In the genomic region with DNA sequence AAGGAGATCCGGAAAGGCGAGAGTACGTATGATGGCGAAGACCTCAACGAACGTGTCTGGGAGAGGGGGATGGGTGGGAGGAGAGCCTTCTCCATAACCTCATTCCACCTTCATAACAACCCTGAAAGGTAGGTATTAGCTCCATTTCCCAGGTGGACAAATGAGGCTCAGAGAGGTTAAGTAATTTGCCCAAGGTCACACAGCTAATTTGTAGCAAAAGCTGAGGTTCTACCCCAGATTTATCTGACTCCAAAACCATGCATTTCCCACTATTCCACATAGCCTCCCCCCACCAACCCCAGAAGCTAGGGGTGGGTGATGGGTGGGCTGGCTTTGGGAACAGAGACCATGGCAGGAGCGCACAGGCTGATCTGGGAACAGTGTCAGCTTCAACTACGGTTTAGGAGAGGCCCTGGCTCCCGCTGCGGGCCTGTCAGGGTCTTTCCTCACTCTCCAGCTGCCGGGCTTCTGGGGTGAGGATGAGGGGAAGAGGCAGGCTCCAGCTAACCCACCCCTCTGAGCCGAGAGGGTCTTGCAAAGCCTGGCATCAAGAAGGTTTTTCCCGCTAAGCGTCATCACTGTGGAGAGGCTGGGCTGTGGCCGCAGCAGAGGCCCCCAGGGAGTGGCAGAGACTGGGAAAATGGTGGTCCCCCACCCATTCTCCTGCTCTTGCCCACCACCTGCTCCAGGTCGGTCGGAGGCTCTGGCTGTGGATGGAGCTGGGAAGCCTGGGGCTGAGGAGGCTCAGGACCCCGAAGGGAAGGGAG, we compare ENCODE assay signal across 2 cellular contexts.
TF ChIP-seq lines count a peak whose summit lies in the region.

No MANE protein-coding gene starts in this region.

TF ChIP-seq in HepG2, 621 proteins besides CTCF, POLR2A, EP300 and RAD21:
- TF ChIP-seq, protein P1, sequence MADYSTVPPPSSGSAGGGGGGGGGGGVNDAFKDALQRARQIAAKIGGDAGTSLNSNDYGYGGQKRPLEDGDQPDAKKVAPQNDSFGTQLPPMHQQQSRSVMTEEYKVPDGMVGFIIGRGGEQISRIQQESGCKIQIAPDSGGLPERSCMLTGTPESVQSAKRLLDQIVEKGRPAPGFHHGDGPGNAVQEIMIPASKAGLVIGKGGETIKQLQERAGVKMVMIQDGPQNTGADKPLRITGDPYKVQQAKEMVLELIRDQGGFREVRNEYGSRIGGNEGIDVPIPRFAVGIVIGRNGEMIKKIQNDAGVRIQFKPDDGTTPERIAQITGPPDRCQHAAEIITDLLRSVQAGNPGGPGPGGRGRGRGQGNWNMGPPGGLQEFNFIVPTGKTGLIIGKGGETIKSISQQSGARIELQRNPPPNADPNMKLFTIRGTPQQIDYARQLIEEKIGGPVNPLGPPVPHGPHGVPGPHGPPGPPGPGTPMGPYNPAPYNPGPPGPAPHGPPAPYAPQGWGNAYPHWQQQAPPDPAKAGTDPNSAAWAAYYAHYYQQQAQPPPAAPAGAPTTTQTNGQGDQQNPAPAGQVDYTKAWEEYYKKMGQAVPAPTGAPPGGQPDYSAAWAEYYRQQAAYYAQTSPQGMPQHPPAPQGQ (CRISPR knock-in tag; IDR thresholded peaks at IDR 0.05; ENCODE audit: borderline replicate concordance) = no peak
- TF ChIP-seq ATF7-NPFF (CRISPR knock-in tag; IDR thresholded peaks at IDR 0.05; ENCODE audit: low read depth) (no peak), TEF (CRISPR knock-in tag; IDR thresholded peaks at IDR 0.05) (no peak), HCFC1 (IDR thresholded peaks at IDR 0.05; ENCODE audit: low read depth, low read length) (no peak), ZNF317 (CRISPR knock-in tag; IDR thresholded peaks at IDR 0.05) (no peak), ZNF607 (CRISPR knock-in tag; IDR thresholded peaks at IDR 0.05; ENCODE audit: borderline replicate concordance) (no peak), ZNF768 (CRISPR knock-in tag; IDR thresholded peaks at IDR 0.05) (peak; percentile 85; the same call in 1 of the 2 replicates), KLF11 (CRISPR knock-in tag; IDR thresholded peaks at IDR 0.05) (no peak)

TF ChIP-seq in K562, 482 proteins besides CTCF, POLR2A, EP300 and RAD21:
- TF ChIP-seq SMARCA5 (IDR thresholded peaks at IDR 0.05) (0 out of 2 replicates have a peak, but pooled peaks have one; percentile 43), BCOR (IDR thresholded peaks at IDR 0.05) (peak; percentile 45; the same call in 1 of the 2 replicates), RBM25 (IDR thresholded peaks at IDR 0.05; ENCODE audit: low read depth, low read length, severe bottlenecking) (peak; percentile 89), SREBF1 (IDR thresholded peaks at IDR 0.05; ENCODE audit: borderline replicate concordance, low read depth, low read length) (no peak), CREBBP (IDR thresholded peaks at IDR 0.05; ENCODE audit: low read depth, low read length) (no peak), NCOA4 (IDR thresholded peaks at IDR 0.05; ENCODE audit: partially characterized antibody) (no peak), SMARCC2 (IDR thresholded peaks at IDR 0.05; ENCODE audit: low read depth) (no peak), ZFP36 (IDR thresholded peaks at IDR 0.05; ENCODE audit: low read depth, low read length, partially characterized antibody) (peak; percentile 84), ZEB2 (IDR thresholded peaks at IDR 0.05) (no peak)
- TF ChIP-seq, protein P2, sequence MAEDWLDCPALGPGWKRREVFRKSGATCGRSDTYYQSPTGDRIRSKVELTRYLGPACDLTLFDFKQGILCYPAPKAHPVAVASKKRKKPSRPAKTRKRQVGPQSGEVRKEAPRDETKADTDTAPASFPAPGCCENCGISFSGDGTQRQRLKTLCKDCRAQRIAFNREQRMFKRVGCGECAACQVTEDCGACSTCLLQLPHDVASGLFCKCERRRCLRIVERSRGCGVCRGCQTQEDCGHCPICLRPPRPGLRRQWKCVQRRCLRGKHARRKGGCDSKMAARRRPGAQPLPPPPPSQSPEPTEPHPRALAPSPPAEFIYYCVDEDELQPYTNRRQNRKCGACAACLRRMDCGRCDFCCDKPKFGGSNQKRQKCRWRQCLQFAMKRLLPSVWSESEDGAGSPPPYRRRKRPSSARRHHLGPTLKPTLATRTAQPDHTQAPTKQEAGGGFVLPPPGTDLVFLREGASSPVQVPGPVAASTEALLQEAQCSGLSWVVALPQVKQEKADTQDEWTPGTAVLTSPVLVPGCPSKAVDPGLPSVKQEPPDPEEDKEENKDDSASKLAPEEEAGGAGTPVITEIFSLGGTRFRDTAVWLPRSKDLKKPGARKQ (CRISPR knock-in tag; IDR thresholded peaks at IDR 0.05) = no peak
TF ChIP-seq in K562: peak in this region for 4.
